1 cellular context compared by ENCODE assay signal in genomic region chr4:38094419-38094818, GRCh38.
TF ChIP-seq lines count a peak whose summit lies in the region.

No MANE protein-coding gene starts in this region.

TF ChIP-seq in SK-N-SH, 30 proteins besides CTCF, POLR2A, EP300 and RAD21:
- no peak for TF ChIP-seq SMC3 (IDR thresholded peaks at IDR 0.05; ENCODE audit: low read depth, low read length)
- no peak for TF ChIP-seq MAX (IDR thresholded peaks at IDR 0.05; ENCODE audit: low read depth)
- TF ChIP-seq FOSL2 (IDR thresholded peaks at IDR 0.05; ENCODE audit: borderline replicate concordance, low read depth) = no peak
- peak; percentile 82 for TF ChIP-seq GATA2 (CRISPR knock-in tag; IDR thresholded peaks at IDR 0.05)
- TF ChIP-seq FOXJ3 (CRISPR knock-in tag; IDR thresholded peaks at IDR 0.05) = peak; percentile 79
- TF ChIP-seq USF1 (IDR thresholded peaks at IDR 0.05; ENCODE audit: borderline replicate concordance, low read depth) = no peak
- no peak for TF ChIP-seq USF2 (IDR thresholded peaks at IDR 0.05; ENCODE audit: borderline replicate concordance, low read depth, low read length)
- TF ChIP-seq REST (IDR thresholded peaks at IDR 0.05; ENCODE audit: low read depth, low read length) = no peak
- TF ChIP-seq MXI1 (IDR thresholded peaks at IDR 0.05; ENCODE audit: low read depth, low read length) = peak; percentile 59; the same call in 1 of the 2 replicates
- TF ChIP-seq RFX5 (IDR thresholded peaks at IDR 0.05; ENCODE audit: low read length) = no peak
- no peak for TF ChIP-seq POLR2AphosphoS5 (IDR thresholded peaks at IDR 0.05; ENCODE audit: low read depth, low read length)
- peak; percentile 47 for TF ChIP-seq CHD2 (IDR thresholded peaks at IDR 0.05; ENCODE audit: low read length, partially characterized antibody)
- no peak for TF ChIP-seq NFIC (IDR thresholded peaks at IDR 0.05; ENCODE audit: borderline replicate concordance)
- no peak for TF ChIP-seq RCOR1 (IDR thresholded peaks at IDR 0.05; ENCODE audit: low read length)
- no peak for TF ChIP-seq FOXM1 (IDR thresholded peaks at IDR 0.05; ENCODE audit: low read depth)
